In the genomic region with DNA sequence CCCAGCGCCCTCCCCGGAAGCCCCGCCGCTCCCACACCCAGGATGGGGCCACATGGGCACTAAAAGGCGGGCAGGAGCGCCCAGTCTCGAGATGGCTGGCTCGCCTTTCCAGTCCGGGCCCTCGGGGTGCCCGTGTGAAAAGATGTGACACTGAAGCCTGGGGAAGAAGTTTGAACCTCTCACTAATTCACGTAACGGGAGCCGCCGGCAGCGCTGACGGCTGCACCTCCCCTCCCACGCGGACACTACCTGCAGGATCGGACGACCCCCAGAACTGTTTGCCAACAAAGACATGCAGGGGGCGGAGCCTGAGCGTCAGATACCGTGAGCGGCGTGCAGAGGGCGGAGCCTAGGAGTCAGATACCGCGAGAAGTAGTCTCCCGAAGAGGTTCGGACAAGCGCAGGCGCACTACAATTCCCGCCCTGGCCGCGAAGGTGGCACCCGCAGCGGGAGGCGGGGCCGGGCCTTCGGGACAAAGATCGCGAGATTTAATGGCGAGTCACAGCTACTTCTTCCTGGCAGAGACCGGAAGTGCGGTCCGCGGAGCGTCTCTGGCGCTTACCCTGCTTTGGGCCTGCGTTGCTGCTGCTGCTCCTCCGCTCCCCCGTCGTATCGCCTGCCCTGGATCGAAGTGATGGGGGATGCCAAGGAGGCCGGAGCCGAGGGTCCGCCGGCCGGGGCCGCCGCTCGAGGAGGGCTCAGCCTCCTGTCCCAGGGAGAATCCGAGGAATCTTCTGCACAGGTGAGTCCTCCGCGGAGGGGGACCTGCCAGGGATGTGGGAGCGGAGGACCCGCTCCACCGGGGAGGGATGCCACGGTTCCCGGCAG, we compare ENCODE assay signal across 1 cellular context.
A peak's percentile ranks its signal among the peaks of the same experiment; 100 is the strongest.
TF ChIP-seq lines count a peak whose summit lies in the region.

A gene with protein sequence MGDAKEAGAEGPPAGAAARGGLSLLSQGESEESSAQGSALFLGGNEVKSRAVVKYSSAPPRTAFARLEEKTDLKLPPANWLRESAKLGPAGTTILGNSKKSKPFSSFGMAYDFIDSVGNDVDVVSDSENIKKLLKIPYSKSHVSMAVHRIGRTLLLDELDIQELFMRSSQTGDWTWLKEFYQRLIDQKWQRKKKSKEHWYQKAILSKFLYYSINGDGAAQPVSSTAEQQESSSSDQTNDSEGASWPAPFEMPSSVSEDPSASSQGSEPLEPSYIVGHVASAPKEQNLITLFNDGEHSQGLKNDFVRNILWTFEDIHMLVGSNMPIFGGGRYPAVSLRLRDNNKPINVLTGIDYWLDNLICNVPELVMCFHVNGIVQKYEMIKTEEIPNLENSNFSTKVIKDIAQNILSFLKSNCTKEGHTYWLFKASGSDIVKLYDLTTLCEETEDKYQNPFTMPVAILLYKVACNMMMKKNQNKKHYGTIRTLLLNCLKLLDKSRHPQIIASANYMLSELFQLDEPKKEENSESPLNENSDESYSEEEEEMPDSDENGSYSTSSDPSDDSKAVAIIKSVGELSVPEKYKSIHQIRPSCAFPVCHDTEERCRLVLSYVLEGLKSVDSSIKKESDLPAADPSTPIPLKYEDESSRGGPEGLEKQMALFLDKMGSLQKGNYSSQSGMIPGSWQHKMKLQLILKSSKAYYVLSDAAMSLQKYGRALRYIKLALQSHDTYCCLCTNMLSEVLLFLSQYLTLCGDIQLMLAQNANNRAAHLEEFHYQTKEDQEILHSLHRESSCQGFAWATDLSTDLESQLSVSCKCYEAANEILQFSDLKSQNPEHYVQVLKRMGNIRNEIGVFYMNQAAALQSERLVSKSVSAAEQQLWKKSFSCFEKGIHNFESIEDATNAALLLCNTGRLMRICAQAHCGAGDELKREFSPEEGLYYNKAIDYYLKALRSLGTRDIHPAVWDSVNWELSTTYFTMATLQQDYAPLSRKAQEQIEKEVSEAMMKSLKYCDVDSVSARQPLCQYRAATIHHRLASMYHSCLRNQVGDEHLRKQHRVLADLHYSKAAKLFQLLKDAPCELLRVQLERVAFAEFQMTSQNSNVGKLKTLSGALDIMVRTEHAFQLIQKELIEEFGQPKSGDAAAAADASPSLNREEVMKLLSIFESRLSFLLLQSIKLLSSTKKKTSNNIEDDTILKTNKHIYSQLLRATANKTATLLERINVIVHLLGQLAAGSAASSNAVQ (plus strand): TSS at position 537 of the 829 bp plus-strand sequence. CDS start 99 bp downstream, at position 636.

TF ChIP-seq in GM12878, 131 proteins besides CTCF, POLR2A, EP300 and RAD21 (continued from another document and continues in another):
- TF ChIP-seq TAF1 (IDR thresholded peaks at IDR 0.05; ENCODE audit: borderline replicate concordance, low read depth, low read length) = peak; percentile 78
- TF ChIP-seq, protein P1, sequence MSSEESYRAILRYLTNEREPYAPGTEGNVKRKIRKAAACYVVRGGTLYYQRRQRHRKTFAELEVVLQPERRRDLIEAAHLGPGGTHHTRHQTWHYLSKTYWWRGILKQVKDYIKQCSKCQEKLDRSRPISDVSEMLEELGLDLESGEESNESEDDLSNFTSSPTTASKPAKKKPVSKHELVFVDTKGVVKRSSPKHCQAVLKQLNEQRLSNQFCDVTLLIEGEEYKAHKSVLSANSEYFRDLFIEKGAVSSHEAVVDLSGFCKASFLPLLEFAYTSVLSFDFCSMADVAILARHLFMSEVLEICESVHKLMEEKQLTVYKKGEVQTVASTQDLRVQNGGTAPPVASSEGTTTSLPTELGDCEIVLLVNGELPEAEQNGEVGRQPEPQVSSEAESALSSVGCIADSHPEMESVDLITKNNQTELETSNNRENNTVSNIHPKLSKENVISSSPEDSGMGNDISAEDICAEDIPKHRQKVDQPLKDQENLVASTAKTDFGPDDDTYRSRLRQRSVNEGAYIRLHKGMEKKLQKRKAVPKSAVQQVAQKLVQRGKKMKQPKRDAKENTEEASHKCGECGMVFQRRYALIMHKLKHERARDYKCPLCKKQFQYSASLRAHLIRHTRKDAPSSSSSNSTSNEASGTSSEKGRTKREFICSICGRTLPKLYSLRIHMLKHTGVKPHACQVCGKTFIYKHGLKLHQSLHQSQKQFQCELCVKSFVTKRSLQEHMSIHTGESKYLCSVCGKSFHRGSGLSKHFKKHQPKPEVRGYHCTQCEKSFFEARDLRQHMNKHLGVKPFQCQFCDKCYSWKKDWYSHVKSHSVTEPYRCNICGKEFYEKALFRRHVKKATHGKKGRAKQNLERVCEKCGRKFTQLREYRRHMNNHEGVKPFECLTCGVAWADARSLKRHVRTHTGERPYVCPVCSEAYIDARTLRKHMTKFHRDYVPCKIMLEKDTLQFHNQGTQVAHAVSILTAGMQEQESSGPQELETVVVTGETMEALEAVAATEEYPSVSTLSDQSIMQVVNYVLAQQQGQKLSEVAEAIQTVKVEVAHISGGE (CRISPR knock-in tag; IDR thresholded peaks at IDR 0.05) = peak; percentile 39; the same call in 1 of the 2 replicates
- peak; percentile 80 for TF ChIP-seq GABPA (IDR thresholded peaks at IDR 0.05; ENCODE audit: low read depth)
- TF ChIP-seq SRF (IDR thresholded peaks at IDR 0.05; ENCODE audit: low read depth in 2 of 2, low read length in 2 of 2) = no peak
- TF ChIP-seq RBBP5 (conservative IDR thresholded peaks at IDR 0.05) = no peak
- TF ChIP-seq EGR1 (IDR thresholded peaks at IDR 0.05; ENCODE audit: borderline replicate concordance in 1 of 2, low read depth in 2 of 2, low read length in 2 of 2) = peak in 1 of 2 experiments; percentile 34; a peak in 1 of 3 replicates
- TF ChIP-seq RELA (IDR thresholded peaks at IDR 0.05; ENCODE audit: borderline replicate concordance, partially characterized antibody) = no peak
- TF ChIP-seq, protein P2, sequence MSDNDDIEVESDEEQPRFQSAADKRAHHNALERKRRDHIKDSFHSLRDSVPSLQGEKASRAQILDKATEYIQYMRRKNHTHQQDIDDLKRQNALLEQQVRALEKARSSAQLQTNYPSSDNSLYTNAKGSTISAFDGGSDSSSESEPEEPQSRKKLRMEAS (IDR thresholded peaks at IDR 0.05; ENCODE audit: low read depth, low read length) = peak; percentile 17; the same call in 1 of the 2 replicates
- TF ChIP-seq DPF2 (IDR thresholded peaks at IDR 0.05) = 0 out of 2 replicates have a peak, but pooled peaks have one; percentile 10
- TF ChIP-seq, protein P3, sequence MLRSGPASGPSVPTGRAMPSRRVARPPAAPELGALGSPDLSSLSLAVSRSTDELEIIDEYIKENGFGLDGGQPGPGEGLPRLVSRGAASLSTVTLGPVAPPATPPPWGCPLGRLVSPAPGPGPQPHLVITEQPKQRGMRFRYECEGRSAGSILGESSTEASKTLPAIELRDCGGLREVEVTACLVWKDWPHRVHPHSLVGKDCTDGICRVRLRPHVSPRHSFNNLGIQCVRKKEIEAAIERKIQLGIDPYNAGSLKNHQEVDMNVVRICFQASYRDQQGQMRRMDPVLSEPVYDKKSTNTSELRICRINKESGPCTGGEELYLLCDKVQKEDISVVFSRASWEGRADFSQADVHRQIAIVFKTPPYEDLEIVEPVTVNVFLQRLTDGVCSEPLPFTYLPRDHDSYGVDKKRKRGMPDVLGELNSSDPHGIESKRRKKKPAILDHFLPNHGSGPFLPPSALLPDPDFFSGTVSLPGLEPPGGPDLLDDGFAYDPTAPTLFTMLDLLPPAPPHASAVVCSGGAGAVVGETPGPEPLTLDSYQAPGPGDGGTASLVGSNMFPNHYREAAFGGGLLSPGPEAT (IDR thresholded peaks at IDR 0.05; ENCODE audit: low read depth) = peak; percentile 39; the same call in 1 of the 2 replicates
- TF ChIP-seq CBX5 (IDR thresholded peaks at IDR 0.05; ENCODE audit: low read depth) = no peak
- TF ChIP-seq SIN3A (IDR thresholded peaks at IDR 0.05; ENCODE audit: low read depth, low read length) = peak; percentile 31; the same call in 1 of the 2 replicates
- 0 out of 2 replicates have a peak, but pooled peaks have one; percentile 33 for TF ChIP-seq ZNF207 (IDR thresholded peaks at IDR 0.05; ENCODE audit: borderline replicate concordance)
- TF ChIP-seq POU2F2 (IDR thresholded peaks at IDR 0.05; ENCODE audit: borderline replicate concordance, low read depth, low read length) = peak; percentile 71; the same call in 2 of the 3 replicates
- no peak for TF ChIP-seq CHD1 (IDR thresholded peaks at IDR 0.05; ENCODE audit: low read depth, low read length)
- TF ChIP-seq, protein P4, sequence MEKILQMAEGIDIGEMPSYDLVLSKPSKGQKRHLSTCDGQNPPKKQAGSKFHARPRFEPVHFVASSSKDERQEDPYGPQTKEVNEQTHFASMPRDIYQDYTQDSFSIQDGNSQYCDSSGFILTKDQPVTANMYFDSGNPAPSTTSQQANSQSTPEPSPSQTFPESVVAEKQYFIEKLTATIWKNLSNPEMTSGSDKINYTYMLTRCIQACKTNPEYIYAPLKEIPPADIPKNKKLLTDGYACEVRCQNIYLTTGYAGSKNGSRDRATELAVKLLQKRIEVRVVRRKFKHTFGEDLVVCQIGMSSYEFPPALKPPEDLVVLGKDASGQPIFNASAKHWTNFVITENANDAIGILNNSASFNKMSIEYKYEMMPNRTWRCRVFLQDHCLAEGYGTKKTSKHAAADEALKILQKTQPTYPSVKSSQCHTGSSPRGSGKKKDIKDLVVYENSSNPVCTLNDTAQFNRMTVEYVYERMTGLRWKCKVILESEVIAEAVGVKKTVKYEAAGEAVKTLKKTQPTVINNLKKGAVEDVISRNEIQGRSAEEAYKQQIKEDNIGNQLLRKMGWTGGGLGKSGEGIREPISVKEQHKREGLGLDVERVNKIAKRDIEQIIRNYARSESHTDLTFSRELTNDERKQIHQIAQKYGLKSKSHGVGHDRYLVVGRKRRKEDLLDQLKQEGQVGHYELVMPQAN (conservative IDR thresholded peaks at IDR 0.05) = peak; percentile 88
- TF ChIP-seq, protein P5, sequence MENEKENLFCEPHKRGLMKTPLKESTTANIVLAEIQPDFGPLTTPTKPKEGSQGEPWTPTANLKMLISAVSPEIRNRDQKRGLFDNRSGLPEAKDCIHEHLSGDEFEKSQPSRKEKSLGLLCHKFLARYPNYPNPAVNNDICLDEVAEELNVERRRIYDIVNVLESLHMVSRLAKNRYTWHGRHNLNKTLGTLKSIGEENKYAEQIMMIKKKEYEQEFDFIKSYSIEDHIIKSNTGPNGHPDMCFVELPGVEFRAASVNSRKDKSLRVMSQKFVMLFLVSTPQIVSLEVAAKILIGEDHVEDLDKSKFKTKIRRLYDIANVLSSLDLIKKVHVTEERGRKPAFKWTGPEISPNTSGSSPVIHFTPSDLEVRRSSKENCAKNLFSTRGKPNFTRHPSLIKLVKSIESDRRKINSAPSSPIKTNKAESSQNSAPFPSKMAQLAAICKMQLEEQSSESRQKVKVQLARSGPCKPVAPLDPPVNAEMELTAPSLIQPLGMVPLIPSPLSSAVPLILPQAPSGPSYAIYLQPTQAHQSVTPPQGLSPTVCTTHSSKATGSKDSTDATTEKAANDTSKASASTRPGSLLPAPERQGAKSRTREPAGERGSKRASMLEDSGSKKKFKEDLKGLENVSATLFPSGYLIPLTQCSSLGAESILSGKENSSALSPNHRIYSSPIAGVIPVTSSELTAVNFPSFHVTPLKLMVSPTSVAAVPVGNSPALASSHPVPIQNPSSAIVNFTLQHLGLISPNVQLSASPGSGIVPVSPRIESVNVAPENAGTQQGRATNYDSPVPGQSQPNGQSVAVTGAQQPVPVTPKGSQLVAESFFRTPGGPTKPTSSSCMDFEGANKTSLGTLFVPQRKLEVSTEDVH (IDR thresholded peaks at IDR 0.05; ENCODE audit: low read depth, partially characterized antibody) = no peak
- TF ChIP-seq NR2C1 (IDR thresholded peaks at IDR 0.05) = no peak
- TF ChIP-seq, protein P6, sequence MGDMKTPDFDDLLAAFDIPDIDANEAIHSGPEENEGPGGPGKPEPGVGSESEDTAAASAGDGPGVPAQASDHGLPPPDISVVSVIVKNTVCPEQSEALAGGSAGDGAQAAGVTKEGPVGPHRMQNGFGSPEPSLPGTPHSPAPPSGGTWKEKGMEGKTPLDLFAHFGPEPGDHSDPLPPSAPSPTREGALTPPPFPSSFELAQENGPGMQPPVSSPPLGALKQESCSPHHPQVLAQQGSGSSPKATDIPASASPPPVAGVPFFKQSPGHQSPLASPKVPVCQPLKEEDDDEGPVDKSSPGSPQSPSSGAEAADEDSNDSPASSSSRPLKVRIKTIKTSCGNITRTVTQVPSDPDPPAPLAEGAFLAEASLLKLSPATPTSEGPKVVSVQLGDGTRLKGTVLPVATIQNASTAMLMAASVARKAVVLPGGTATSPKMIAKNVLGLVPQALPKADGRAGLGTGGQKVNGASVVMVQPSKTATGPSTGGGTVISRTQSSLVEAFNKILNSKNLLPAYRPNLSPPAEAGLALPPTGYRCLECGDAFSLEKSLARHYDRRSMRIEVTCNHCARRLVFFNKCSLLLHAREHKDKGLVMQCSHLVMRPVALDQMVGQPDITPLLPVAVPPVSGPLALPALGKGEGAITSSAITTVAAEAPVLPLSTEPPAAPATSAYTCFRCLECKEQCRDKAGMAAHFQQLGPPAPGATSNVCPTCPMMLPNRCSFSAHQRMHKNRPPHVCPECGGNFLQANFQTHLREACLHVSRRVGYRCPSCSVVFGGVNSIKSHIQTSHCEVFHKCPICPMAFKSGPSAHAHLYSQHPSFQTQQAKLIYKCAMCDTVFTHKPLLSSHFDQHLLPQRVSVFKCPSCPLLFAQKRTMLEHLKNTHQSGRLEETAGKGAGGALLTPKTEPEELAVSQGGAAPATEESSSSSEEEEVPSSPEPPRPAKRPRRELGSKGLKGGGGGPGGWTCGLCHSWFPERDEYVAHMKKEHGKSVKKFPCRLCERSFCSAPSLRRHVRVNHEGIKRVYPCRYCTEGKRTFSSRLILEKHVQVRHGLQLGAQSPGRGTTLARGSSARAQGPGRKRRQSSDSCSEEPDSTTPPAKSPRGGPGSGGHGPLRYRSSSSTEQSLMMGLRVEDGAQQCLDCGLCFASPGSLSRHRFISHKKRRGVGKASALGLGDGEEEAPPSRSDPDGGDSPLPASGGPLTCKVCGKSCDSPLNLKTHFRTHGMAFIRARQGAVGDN (IDR thresholded peaks at IDR 0.05) = peak; percentile 64
- no peak for TF ChIP-seq PAX5 (IDR thresholded peaks at IDR 0.05; ENCODE audit: borderline replicate concordance, low read depth, low read length)
- no peak for TF ChIP-seq NR2C2 (IDR thresholded peaks at IDR 0.05; ENCODE audit: borderline replicate concordance, control insufficient read depth, insufficient read length, low read depth)
- TF ChIP-seq KAT2A (conservative IDR thresholded peaks at IDR 0.05; ENCODE audit: control insufficient read depth, low read depth, low read length) = no peak
- TF ChIP-seq HCFC1 (IDR thresholded peaks at IDR 0.05; ENCODE audit: low read length) = peak; percentile 50; the same call in 1 of the 2 replicates
- TF ChIP-seq PAX8 (IDR thresholded peaks at IDR 0.05) = no peak
- TF ChIP-seq HDAC6 (IDR thresholded peaks at IDR 0.05; ENCODE audit: unreplicated experiment) = no peak
- TF ChIP-seq ESRRA (IDR thresholded peaks at IDR 0.05; ENCODE audit: low read length) = no peak
- TF ChIP-seq BHLHE40 (IDR thresholded peaks at IDR 0.05; ENCODE audit: borderline replicate concordance in 1 of 2, low read depth in 2 of 2, low read length in 1 of 2) = peak; percentile 73 to 84; a peak in 3 of 4 replicates
- TF ChIP-seq, protein P7, sequence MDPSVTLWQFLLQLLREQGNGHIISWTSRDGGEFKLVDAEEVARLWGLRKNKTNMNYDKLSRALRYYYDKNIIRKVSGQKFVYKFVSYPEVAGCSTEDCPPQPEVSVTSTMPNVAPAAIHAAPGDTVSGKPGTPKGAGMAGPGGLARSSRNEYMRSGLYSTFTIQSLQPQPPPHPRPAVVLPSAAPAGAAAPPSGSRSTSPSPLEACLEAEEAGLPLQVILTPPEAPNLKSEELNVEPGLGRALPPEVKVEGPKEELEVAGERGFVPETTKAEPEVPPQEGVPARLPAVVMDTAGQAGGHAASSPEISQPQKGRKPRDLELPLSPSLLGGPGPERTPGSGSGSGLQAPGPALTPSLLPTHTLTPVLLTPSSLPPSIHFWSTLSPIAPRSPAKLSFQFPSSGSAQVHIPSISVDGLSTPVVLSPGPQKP (IDR thresholded peaks at IDR 0.05; ENCODE audit: low read depth, low read length) = peak; percentile 90
- TF ChIP-seq RCOR1 (conservative IDR thresholded peaks at IDR 0.05; ENCODE audit: low read depth, low read length) = peak; percentile 15; the same call in 1 of the 2 replicates
- no peak for TF ChIP-seq TCF3 (IDR thresholded peaks at IDR 0.05; ENCODE audit: borderline replicate concordance, insufficient read depth, low read depth, low read length)
- no peak for TF ChIP-seq ZBED1 (IDR thresholded peaks at IDR 0.05; ENCODE audit: borderline replicate concordance)
